In genomic region chr18:36719630-36720029, GRCh38 we compare ENCODE assay signal across 25 cellular contexts.
DNase-seq lines count a peak whose midpoint lies in the region; ATAC-seq, FAIRE-seq and TF ChIP-seq lines count a peak whose summit lies in the region.
"Had no signal": no experiment of that assay in that cellular context is flagged by ENCODE, and none has a peak within 500 bp of the region (broad histone marks: within the 10 kb centered on the region; RNA-seq: fewer than 3 reads in every experiment).

No MANE protein-coding gene starts in this region.

- H3K9me3 Mint-ChIP-seq in endodermal cell: no peaks in the 10 kb centered on the region
- H3K9me3 Mint-ChIP-seq in osteocyte (ENCODE audit: unreplicated experiment): no peaks in the 10 kb centered on the region
- H3K9me3 Mint-ChIP-seq: CD4-positive, CD25-positive, alpha-beta regulatory T cell; CD8-positive, alpha-beta T cell had no signal

- H3K4me1 ChIP-seq in right atrium auricular region (peaks cover 0 to 36% of the 10 kb centered on the region in 2 donors), endodermal cell (ENCODE audit: control insufficient read depth, insufficient read depth, low read length) (no peaks in the 10 kb centered on the region), left ventricle myocardium inferior (peaks cover 52% of the 10 kb centered on the region)
- H3K4me1 ChIP-seq: BLaER1, Caco-2 had no signal

- TF ChIP-seq POLR2A in GM12892 (IDR thresholded peaks at IDR 0.05; ENCODE audit: low read depth, low read length): no peak

- H3K36me3 Mint-ChIP-seq in endodermal cell (ENCODE audit: low read depth) (no peaks in the 10 kb centered on the region), osteocyte (ENCODE audit: unreplicated experiment) (no peaks in the 10 kb centered on the region)
- H3K36me3 Mint-ChIP-seq: CD4-positive, CD25-positive, alpha-beta regulatory T cell; CD8-positive, alpha-beta T cell had no signal

- H3K27me3 ChIP-seq in right atrium auricular region: no peaks in the 10 kb centered on the region
- H3K27me3 ChIP-seq in endodermal cell (ENCODE audit: control insufficient read depth, insufficient read depth, low read length, poor library complexity, severe bottlenecking): no peaks in the 10 kb centered on the region
- H3K27me3 ChIP-seq in left ventricle myocardium inferior (ENCODE audit: low read depth): no peaks in the 10 kb centered on the region
- H3K27me3 ChIP-seq: BLaER1 had no signal

- H3K4me3 Mint-ChIP-seq in endodermal cell (no peak overlapping the region), osteocyte (ENCODE audit: unreplicated experiment) (no peak overlapping the region)
- H3K4me3 Mint-ChIP-seq: B cell; CD4-positive, CD25-positive, alpha-beta regulatory T cell; CD8-positive, alpha-beta T cell had no signal

- DNase-seq in Right ventricle myocardium superior (no peak), right atrium auricular region (ENCODE audit: low spot score) (no peak), endodermal cell (peak; percentile 40), left ventricle myocardium inferior (no peak), osteocyte (ENCODE audit: extremely low spot score, unreplicated experiment) (peak; percentile 32), GM12892 (ENCODE audit: insufficient read length) (no peak)
- no peak for DNase-seq in activated naive CD4-positive, alpha-beta T cell (lab: John Stamatoyannopoulos, UW)
- DNase-seq: Caco-2; CD4-positive, CD25-positive, alpha-beta regulatory T cell; CD8-positive, alpha-beta T cell; DMS 273 treated with DMSO at 0.1 percent for 48 hours; DMS79; EL; GDM1; GM23248; H7; HCEC 1CT had no signal

- 89 to 92% methylated on average over 2 of the region's 2 CpGs for WGBS in endodermal cell (ENCODE audit: insufficient coverage in 1 of 2, insufficient read length in 1 of 2), 2 experiments

- no peak overlapping the region for H3K9ac ChIP-seq in endodermal cell (ENCODE audit: extremely low read depth, low read length, poor library complexity, severe bottlenecking)
- H3K9ac ChIP-seq: BLaER1, GM23248 had no signal

- no peak overlapping the region for H3K4me3 ChIP-seq in right atrium auricular region
- no peak overlapping the region for H3K4me3 ChIP-seq in endodermal cell (ENCODE audit: low read length)
- H3K4me3 ChIP-seq in left ventricle myocardium inferior: no peak overlapping the region
- H3K4me3 ChIP-seq: BLaER1, GM23248 had no signal

- H3K4me1 Mint-ChIP-seq in endodermal cell (no peaks in the 10 kb centered on the region), osteocyte (ENCODE audit: unreplicated experiment) (no peaks in the 10 kb centered on the region)
- H3K4me1 Mint-ChIP-seq: B cell; CD4-positive, CD25-positive, alpha-beta regulatory T cell had no signal

- intact Hi-C loops in Right ventricle myocardium superior (cut with DNase I): no loop called here
- intact Hi-C loops in left ventricle myocardium inferior (cut with micrococcal nuclease): no loop called here

- H3K9me3 ChIP-seq in right atrium auricular region (no peaks in the 10 kb centered on the region), endodermal cell (ENCODE audit: control insufficient read depth, low read length) (no peaks in the 10 kb centered on the region), left ventricle myocardium inferior (replicated peaks) (no peaks in the 10 kb centered on the region)
- H3K9me3 ChIP-seq: BLaER1, Caco-2 had no signal

- H3K36me3 ChIP-seq in right atrium auricular region: no peaks in the 10 kb centered on the region
- H3K36me3 ChIP-seq in endodermal cell (ENCODE audit: control insufficient read depth, insufficient read depth, low read length): no peaks in the 10 kb centered on the region
- peaks cover 4% of the 10 kb centered on the region for H3K36me3 ChIP-seq in left ventricle myocardium inferior
- H3K36me3 ChIP-seq: BLaER1 had no signal

- peak; percentile 46 for ATAC-seq in Right ventricle myocardium superior (ENCODE audit: poor library complexity)
- ATAC-seq: CD8-positive, alpha-beta T cell had no signal

- TF ChIP-seq CTCF in right atrium auricular region (IDR thresholded peaks at IDR 0.05) (no peak), endodermal cell (conservative IDR thresholded peaks at IDR 0.05) (no peak), left ventricle myocardium inferior (IDR thresholded peaks at IDR 0.05; ENCODE audit: borderline replicate concordance) (no peak), osteocyte (IDR thresholded peaks at IDR 0.05) (no peak)

- no peak for FAIRE-seq in GM12892 (lab: Jason Lieb, UNC)
- FAIRE-seq: A204.1, D721Med, GM12891, H1 had no signal

- H3K27ac ChIP-seq in right atrium auricular region: peak overlapping the region in 1 of 2 donors; percentile 18
- H3K27ac ChIP-seq in endodermal cell (ENCODE audit: low read depth, low read length): no peak overlapping the region
- peak overlapping the region; percentile 25 for H3K27ac ChIP-seq in left ventricle myocardium inferior (replicated peaks)
- H3K27ac ChIP-seq: 22Rv1, BLaER1, C4-2B, GM23248 had no signal

- no peaks in the 10 kb centered on the region for H3K27me3 Mint-ChIP-seq in endodermal cell (ENCODE audit: insufficient read depth)
- H3K27me3 Mint-ChIP-seq in osteocyte (ENCODE audit: unreplicated experiment): peaks cover 7% of the 10 kb centered on the region

- H3K27ac Mint-ChIP-seq in endodermal cell: no peak overlapping the region
- H3K27ac Mint-ChIP-seq in osteocyte (ENCODE audit: unreplicated experiment): no peak overlapping the region
- H3K27ac Mint-ChIP-seq: B cell; CD4-positive, CD25-positive, alpha-beta regulatory T cell; CD8-positive, alpha-beta T cell had no signal

Comparison
In these comparisons a context has a peak if more than half of its experiments do, and no peak if none do; other contexts are left out.
1. DNase-seq: peak in endodermal cell (single experiment) and osteocyte (single experiment); none in Right ventricle myocardium superior (single experiment), right atrium auricular region (single experiment), left ventricle myocardium inferior (single experiment), GM12892 (single experiment) and activated naive CD4-positive, alpha-beta T cell (0 of 4).